In genomic region chr15:25850154-25851111, GRCh38 we compare ENCODE assay signal across 8 cellular contexts. TPM values are rescaled to one million over a fixed set of nuclear protein-coding genes. Genes with fewer than 3 reads are reported as not detected.
DNase-seq lines count a peak whose midpoint lies in the region; ATAC-seq and TF ChIP-seq lines count a peak whose summit lies in the region.

No MANE protein-coding gene starts in this region.

- BruUV-seq in A673 (replicated peaks; lab: Mats Ljungman, UMichigan), result no TSS peak

- H2BK120ac ChIP-seq in mesenchymal stem cell (ENCODE audit: low read depth, low read length), result no peak overlapping the region

- H3K4me3 ChIP-seq in A673 (ENCODE audit: low read depth, low read length, poor library complexity, severe bottlenecking), result no peak overlapping the region
- peak overlapping the region; percentile 21 for H3K4me3 ChIP-seq in ectodermal cell (ENCODE audit: insufficient read depth, low read depth, low read length)
- H3K4me3 ChIP-seq in mesenchymal stem cell (ENCODE audit: insufficient read depth in 1 of 2, low read depth in 1 of 2, low read length in 2 of 2), result peak overlapping the region in 1 of 2 experiments; percentile 84

- H3K9me3 ChIP-seq in A673 (ENCODE audit: low read depth, low read length, poor library complexity, severe bottlenecking) (peaks cover 12% of the 10 kb centered on the region), ectodermal cell (ENCODE audit: control insufficient read depth, low read length) (no peaks in the 10 kb centered on the region), mesenchymal stem cell (ENCODE audit: control insufficient read depth, low read length) (no peaks in the 10 kb centered on the region)

- H3K14ac ChIP-seq in mesenchymal stem cell (ENCODE audit: low read length in 2 of 2), result no peak overlapping the region

- H3K23ac ChIP-seq in mesenchymal stem cell (ENCODE audit: low read length in 2 of 2), result no peak overlapping the region

- H2AK5ac ChIP-seq in mesenchymal stem cell (ENCODE audit: low read length, severe bottlenecking), result peak overlapping the region; percentile 90

- POLR2A ChIA-PET in A673 (lab: Charles Lee; ENCODE audit: low non-redundant PET), result no interaction called here

- no peak overlapping the region for H3K18ac ChIP-seq in mesenchymal stem cell (ENCODE audit: low read depth in 1 of 2, low read length in 2 of 2)

- no peaks in the 10 kb centered on the region for H3K27me3 ChIP-seq in A673 (replicated peaks; ENCODE audit: insufficient read depth, low read depth, low read length, poor library complexity)
- no peaks in the 10 kb centered on the region for H3K27me3 ChIP-seq in ectodermal cell (ENCODE audit: control insufficient read depth, insufficient read depth, low read length, poor library complexity, severe bottlenecking)
- H3K27me3 ChIP-seq in mesenchymal stem cell (ENCODE audit: control insufficient read depth in 1 of 2, insufficient read depth in 1 of 2, low read length in 2 of 2), result no peaks in the 10 kb centered on the region

- H3K27ac ChIP-seq in A673 (ENCODE audit: low read depth, low read length, poor library complexity, severe bottlenecking) (no peak overlapping the region), ectodermal cell (ENCODE audit: insufficient read depth, low read depth, low read length, poor library complexity, severe bottlenecking) (no peak overlapping the region), mesenchymal stem cell (ENCODE audit: low read length, poor library complexity, severe bottlenecking) (peak overlapping the region; percentile 88)

- peaks cover 76% of the 10 kb centered on the region for H3K4me1 Mint-ChIP-seq in activated CD4-positive, alpha-beta T cell treated with anti-CD3 and anti-CD28 coated beads, Interleukin-2, amount 10 ng/mL, durations not matched to agents 24 days and 14 days

- no peak overlapping the region for H4K91ac ChIP-seq in mesenchymal stem cell (ENCODE audit: low read length)

- 12 to 13% methylated on average over 31 to 35 of the region's 36 CpGs for WGBS in ectodermal cell, 2 experiments
- WGBS in mesenchymal stem cell, result 18% methylated on average over 27 of the region's 36 CpGs

- CTCF ChIA-PET in A673 (lab: Charles Lee), result no interaction called here

- H2AFZ ChIP-seq in mesenchymal stem cell (ENCODE audit: low read depth, low read length), result no peak overlapping the region

- peaks cover 19% of the 10 kb centered on the region for H3K79me1 ChIP-seq in mesenchymal stem cell (replicated peaks; ENCODE audit: low read length, poor library complexity, severe bottlenecking)

- no peaks in the 10 kb centered on the region for H3K9me3 Mint-ChIP-seq in activated CD4-positive, alpha-beta T cell treated with anti-CD3 and anti-CD28 coated beads, Interleukin-2, amount 10 ng/mL, durations not matched to agents 24 days and 14 days

- intact Hi-C loops in A673 (cut with micrococcal nuclease; ENCODE audit: unreplicated experiment), result no loop called here
- intact Hi-C loops in activated CD4-positive, alpha-beta T cell treated with anti-CD3 and anti-CD28 coated beads, Interleukin-2, amount 10 ng/mL, durations not matched to agents 24 days and 14 days (cut with micrococcal nuclease), result loop anchor here (1.0 to 5.0 kb wide), 5 partner anchors 13 to 232 kb away; partner anchors contain the start of gene ATP10A

- peak overlapping the region; percentile 3 for H2BK5ac ChIP-seq in mesenchymal stem cell (ENCODE audit: low read depth, low read length, poor library complexity, severe bottlenecking)

- H3K27ac Mint-ChIP-seq in activated CD4-positive, alpha-beta T cell treated with anti-CD3 and anti-CD28 coated beads, Interleukin-2, amount 10 ng/mL, durations not matched to agents 24 days and 14 days, result peak overlapping the region; percentile 99

- no peak for TF ChIP-seq CTCF in A673 (conservative IDR thresholded peaks at IDR 0.05; ENCODE audit: low read depth, low read length)

- peak; percentile 4 for DNase-seq in A673 (ENCODE audit: low spot score)
- peak; percentile 90 for DNase-seq in activated CD4-positive, alpha-beta T cell treated with anti-CD3 and anti-CD28 coated beads, Interleukin-2, amount 10 ng/mL, durations not matched to agents 24 days and 14 days
- peak; percentile 14 for DNase-seq in mesenchymal stem cell
- peak; percentile 54 to 68 for DNase-seq in stimulated activated CD8-positive, alpha-beta memory T cell treated with anti-CD3 and anti-CD28 coated beads, Interleukin-7, amount 100 ng/mL, for 4 hours (ENCODE audit: low read depth in 2 of 2)
- DNase-seq in cerebellar nuclear complex (lab: John Stamatoyannopoulos, UW), result no peak

- no peak overlapping the region for H2BK15ac ChIP-seq in mesenchymal stem cell (ENCODE audit: low read depth, poor library complexity, severe bottlenecking)

- H3K4me1 ChIP-seq in A673 (ENCODE audit: insufficient read depth, low read length, poor library complexity, severe bottlenecking) (no peaks in the 10 kb centered on the region), ectodermal cell (ENCODE audit: control insufficient read depth, insufficient read depth, low read length) (peaks cover 5% of the 10 kb centered on the region), mesenchymal stem cell (ENCODE audit: control insufficient read depth, insufficient read depth, low read depth, low read length) (peaks cover 24% of the 10 kb centered on the region)

- peak overlapping the region; percentile 84 for H3K4me3 Mint-ChIP-seq in activated CD4-positive, alpha-beta T cell treated with anti-CD3 and anti-CD28 coated beads, Interleukin-2, amount 10 ng/mL, durations not matched to agents 24 days and 14 days

- no peak overlapping the region for H3K4ac ChIP-seq in mesenchymal stem cell (ENCODE audit: low read depth in 1 of 2, low read length in 2 of 2)

- H2BK12ac ChIP-seq in mesenchymal stem cell (ENCODE audit: low read length in 2 of 2), result no peak overlapping the region

- H3K9ac ChIP-seq in mesenchymal stem cell (ENCODE audit: low read length), result peak overlapping the region; percentile 98

- ATAC-seq in GM19452 (IDR thresholded peaks at IDR 0.05; ENCODE audit: unreplicated experiment), result peak; percentile 84
- ATAC-seq in HG03565 (IDR thresholded peaks at IDR 0.05; ENCODE audit: unreplicated experiment), result peak; percentile 68

- peaks cover 51% of the 10 kb centered on the region for H3K36me3 Mint-ChIP-seq in activated CD4-positive, alpha-beta T cell treated with anti-CD3 and anti-CD28 coated beads, Interleukin-2, amount 10 ng/mL, durations not matched to agents 24 days and 14 days (ENCODE audit: low read depth)

- H3K36me3 ChIP-seq in A673 (ENCODE audit: insufficient read depth, low read length, poor library complexity, severe bottlenecking), result no peaks in the 10 kb centered on the region
- H3K36me3 ChIP-seq in ectodermal cell (ENCODE audit: control insufficient read depth, insufficient read depth, low read length), result no peaks in the 10 kb centered on the region
- peaks cover 0 to 3% of the 10 kb centered on the region in 2 experiments for H3K36me3 ChIP-seq in mesenchymal stem cell (ENCODE audit: control insufficient read depth in 1 of 2, insufficient read depth in 2 of 2, low read depth in 1 of 2, low read length in 2 of 2)

- no peak overlapping the region for H4K8ac ChIP-seq in mesenchymal stem cell (ENCODE audit: low read length)

- H3K27me3 Mint-ChIP-seq in activated CD4-positive, alpha-beta T cell treated with anti-CD3 and anti-CD28 coated beads, Interleukin-2, amount 10 ng/mL, durations not matched to agents 24 days and 14 days, result no peaks in the 10 kb centered on the region

- peak overlapping the region; percentile 59 for H3K4me2 ChIP-seq in mesenchymal stem cell (ENCODE audit: low read length, poor library complexity, severe bottlenecking)

RNA-seq across cellular contexts. Expression of gene ATP10A, which starts 12.7 kb away (rescaled TPM):
- not detected in 2 replicates for total RNA-seq in A673 (2021)
- 42.7 and 48.0 TPM in 2 replicates for total RNA-seq in activated CD4-positive, alpha-beta T cell treated with anti-CD3 and anti-CD28 coated beads, Interleukin-2, amount 10 ng/mL, durations not matched to agents 24 days and 14 days
- polyA plus RNA-seq in ectodermal cell (2013, experiment 1 of 4), result 0.41 TPM
- 0.27 TPM for polyA plus RNA-seq in ectodermal cell (2013, experiment 2 of 4)
- polyA plus RNA-seq in ectodermal cell (2013, experiment 3 of 4), result 0.27 TPM
- 0.45 TPM for polyA plus RNA-seq in ectodermal cell (2013, experiment 4 of 4)
- polyA plus RNA-seq in mesenchymal stem cell (2013, experiment 1 of 2), result 0.04 TPM
- polyA plus RNA-seq in mesenchymal stem cell (2013, experiment 2 of 2), result 0.03 TPM

Comparison
In these comparisons a context has a peak if more than half of its experiments do, and no peak if none do; other contexts are left out.
1. DNase-seq: peak in A673 (single experiment), activated CD4-positive, alpha-beta T cell treated with anti-CD3 and anti-CD28 coated beads, Interleukin-2, amount 10 ng/mL, durations not matched to agents 24 days and 14 days (single experiment), mesenchymal stem cell (single experiment) and stimulated activated CD8-positive, alpha-beta memory T cell treated with anti-CD3 and anti-CD28 coated beads, Interleukin-7, amount 100 ng/mL, for 4 hours (2 of 2); none in cerebellar nuclear complex (0 of 2).
2. RNA of gene ATP10A, which starts 12.7 kb away (total RNA-seq): 42.7 to 48.0 TPM in activated CD4-positive, alpha-beta T cell treated with anti-CD3 and anti-CD28 coated beads, Interleukin-2, amount 10 ng/mL, durations not matched to agents 24 days and 14 days; not detected in A673; every median in the first group is over 10 times any median in the second.